Comparison of ENCODE assay signal across 9 cellular contexts in genomic region chr5:78509145-78509865, GRCh38.
DNase-seq lines count a peak whose midpoint lies in the region; ATAC-seq and TF ChIP-seq lines count a peak whose summit lies in the region.
"Had no signal": no experiment of that assay in that cellular context is flagged by ENCODE, and none has a peak within 500 bp of the region (broad histone marks: within the 10 kb centered on the region; RNA-seq: fewer than 3 reads in every experiment).

No MANE protein-coding gene starts in this region.

- DNase-seq in activated CD4-positive, alpha-beta T cell treated with anti-CD3 and anti-CD28 coated beads, Interleukin-2, amount 10 ng/mL, durations not matched to agents 24 days and 14 days = no peak
- DNase-seq in activated CD4-positive, alpha-beta T cell treated with anti-CD3 and anti-CD28 coated beads, Interleukin-2, amount 50 U/mL, for 48 hours = no peak
- DNase-seq in activated B cell treated with CpG ODN at 0.5 μM for 24 hours (no peak), left kidney (ENCODE audit: low read depth, low spot score) (peak; percentile 35), substantia nigra (lab: John Stamatoyannopoulos, UW) (peak in 2 of 49 donors; percentile 37 to 47), posterior vena cava (ENCODE audit: low spot score) (no peak)
- DNase-seq: RPMI8226 had no signal

- intact Hi-C loops in activated CD4-positive, alpha-beta T cell treated with anti-CD3 and anti-CD28 coated beads, Interleukin-2, amount 10 ng/mL, durations not matched to agents 24 days and 14 days (cut with micrococcal nuclease) = no loop called here
- intact Hi-C loops in activated B cell treated with CpG ODN at 0.5 μM for 24 hours (cut with micrococcal nuclease) (no loop called here), posterior vena cava (cut with DNase I) (no loop called here)

- no peak for TF ChIP-seq CTCF in activated B cell treated with CpG ODN at 0.5 μM for 24 hours (IDR thresholded peaks at IDR 0.05)

- H3K27me3 Mint-ChIP-seq in activated CD4-positive, alpha-beta T cell treated with anti-CD3 and anti-CD28 coated beads, Interleukin-2, amount 10 ng/mL, durations not matched to agents 24 days and 14 days = peaks cover 70% of the 10 kb centered on the region
- H3K27me3 Mint-ChIP-seq in activated B cell treated with CpG ODN at 0.5 μM for 24 hours = no peaks in the 10 kb centered on the region

- H3K9me3 Mint-ChIP-seq in activated CD4-positive, alpha-beta T cell treated with anti-CD3 and anti-CD28 coated beads, Interleukin-2, amount 10 ng/mL, durations not matched to agents 24 days and 14 days = no peaks in the 10 kb centered on the region
- H3K9me3 Mint-ChIP-seq in activated B cell treated with CpG ODN at 0.5 μM for 24 hours = peaks cover 1% of the 10 kb centered on the region

- peaks cover 14% of the 10 kb centered on the region for H3K4me1 Mint-ChIP-seq in activated CD4-positive, alpha-beta T cell treated with anti-CD3 and anti-CD28 coated beads, Interleukin-2, amount 10 ng/mL, durations not matched to agents 24 days and 14 days
- H3K4me1 Mint-ChIP-seq in activated B cell treated with CpG ODN at 0.5 μM for 24 hours = peaks cover 27% of the 10 kb centered on the region

- H3K27ac ChIP-seq in substantia nigra (ENCODE audit: low read depth, low read length, poor library complexity, severe bottlenecking) = peak overlapping the region; percentile 52

- peak overlapping the region; percentile 79 for H3K4me3 Mint-ChIP-seq in activated CD4-positive, alpha-beta T cell treated with anti-CD3 and anti-CD28 coated beads, Interleukin-2, amount 10 ng/mL, durations not matched to agents 24 days and 14 days
- H3K4me3 Mint-ChIP-seq in activated B cell treated with CpG ODN at 0.5 μM for 24 hours = peak overlapping the region; percentile 76

- H3K27ac Mint-ChIP-seq in activated CD4-positive, alpha-beta T cell treated with anti-CD3 and anti-CD28 coated beads, Interleukin-2, amount 10 ng/mL, durations not matched to agents 24 days and 14 days = no peak overlapping the region
- H3K27ac Mint-ChIP-seq in activated B cell treated with CpG ODN at 0.5 μM for 24 hours = no peak overlapping the region

- POLR2A ChIA-PET in activated B cell treated with CpG ODN at 0.5 μM for 24 hours (lab: Charles Lee) = no interaction called here

- ATAC-seq in activated B cell treated with CpG ODN at 0.5 μM for 24 hours (ENCODE audit: low read depth) (peak; percentile 22), HG02588 (IDR thresholded peaks at IDR 0.05; ENCODE audit: unreplicated experiment) (no peak), HG03460 (IDR thresholded peaks at IDR 0.05; ENCODE audit: unreplicated experiment) (no peak)

- CTCF ChIA-PET in activated B cell treated with CpG ODN at 0.5 μM for 24 hours (lab: Charles Lee) = no interaction called here

- H3K36me3 Mint-ChIP-seq in activated CD4-positive, alpha-beta T cell treated with anti-CD3 and anti-CD28 coated beads, Interleukin-2, amount 10 ng/mL, durations not matched to agents 24 days and 14 days (ENCODE audit: low read depth) = no peaks in the 10 kb centered on the region
- peaks cover 13% of the 10 kb centered on the region for H3K36me3 Mint-ChIP-seq in activated B cell treated with CpG ODN at 0.5 μM for 24 hours (ENCODE audit: low read depth)
